Comparison of ENCODE assay signal across 10 cellular contexts in the genomic region with DNA sequence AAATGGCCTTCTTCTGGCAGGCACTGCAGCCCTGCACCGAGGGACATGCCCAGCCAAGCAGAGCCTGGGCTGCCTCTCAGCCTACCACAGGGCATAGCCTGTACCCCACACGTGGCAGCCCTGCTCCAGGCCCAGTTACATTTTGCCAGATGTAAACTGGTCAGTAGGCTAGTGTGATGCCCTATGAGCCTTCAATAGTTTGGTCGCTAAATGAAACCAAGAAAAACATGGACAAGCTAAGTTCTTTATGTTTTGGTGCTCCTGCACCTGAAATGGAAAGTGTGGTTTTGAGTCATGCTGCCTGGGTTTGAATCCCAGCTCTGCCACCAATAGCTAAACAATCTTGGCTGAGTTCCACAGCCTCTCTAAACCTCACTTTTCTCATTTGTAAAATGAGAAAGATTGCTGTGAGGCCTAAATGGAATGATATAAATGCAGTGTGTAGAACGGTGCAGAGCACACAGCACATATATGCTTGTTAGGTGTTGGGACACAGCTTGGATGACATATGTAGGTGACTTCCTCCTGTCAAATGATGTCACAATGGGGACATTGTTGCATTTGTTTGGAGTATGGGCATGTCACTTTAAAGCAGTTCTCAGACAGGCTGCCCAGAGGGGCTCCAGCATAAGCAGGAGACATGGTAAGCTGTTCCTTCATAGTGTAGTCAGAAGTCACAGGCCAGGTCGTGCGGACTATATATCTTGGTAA. TPM values are rescaled to one million over a fixed set of nuclear protein-coding genes. Genes with fewer than 3 reads are reported as not detected.
DNase-seq lines count a peak whose midpoint lies in the region; ATAC-seq and TF ChIP-seq lines count a peak whose summit lies in the region.
"Had no signal": no experiment of that assay in that cellular context is flagged by ENCODE, and none has a peak within 500 bp of the region (broad histone marks: within the 10 kb centered on the region; RNA-seq: fewer than 3 reads in every experiment).

No MANE protein-coding gene starts in this region.

- no peaks in the 10 kb centered on the region for H3K9me3 ChIP-seq in right lobe of liver
- no peaks in the 10 kb centered on the region for H3K9me3 ChIP-seq in tibial artery

- peak; percentile 13 to 21 for DNase-seq in activated T-cell treated with anti-CD3 and anti-CD28 coated beads, Interleukin-2, amount 50 U/mL, for 72 hours
- DNase-seq in activated T-cell treated with anti-CD3 and anti-CD28 coated beads, Interleukin-2, amount 50 U/mL, for 1 hour: no peak
- DNase-seq in right lobe of liver: no peak
- no peak for DNase-seq in tibial artery
- DNase-seq in SK-N-DZ (ENCODE audit: low spot score): no peak
- DNase-seq: AML-193, NCI-H1436 treated with DMSO at 0.1 percent for 48 hours had no signal

- H3K4me3 ChIP-seq in right lobe of liver (no peak overlapping the region), tibial artery (no peak overlapping the region)

- H3K4me1 ChIP-seq in right lobe of liver: peaks cover 0 to 33% (median 12%) of the 10 kb centered on the region in 4 donors
- peaks cover 10 to 88% (median 56%) of the 10 kb centered on the region in 4 donors for H3K4me1 ChIP-seq in tibial artery

- peak overlapping the region; percentile 50 for H3K27ac Mint-ChIP-seq in activated T-cell treated with anti-CD3 and anti-CD28 coated beads, Interleukin-2, amount 50 U/mL, for 72 hours
- H3K27ac Mint-ChIP-seq in brain: peak overlapping the region in 3 of 5 experiments; percentile 44 to 93 (median 92)

- no peak overlapping the region for H3K4me3 Mint-ChIP-seq in activated T-cell treated with anti-CD3 and anti-CD28 coated beads, Interleukin-2, amount 50 U/mL, for 72 hours
- H3K4me3 Mint-ChIP-seq in brain: no peak overlapping the region

- peaks cover 35% of the 10 kb centered on the region for H3K4me1 Mint-ChIP-seq in activated T-cell treated with anti-CD3 and anti-CD28 coated beads, Interleukin-2, amount 50 U/mL, for 72 hours (ENCODE audit: low read depth)
- H3K4me1 Mint-ChIP-seq in brain: peaks cover 23% of the 10 kb centered on the region

- H3K9me3 Mint-ChIP-seq in activated T-cell treated with anti-CD3 and anti-CD28 coated beads, Interleukin-2, amount 50 U/mL, for 72 hours: no peaks in the 10 kb centered on the region
- no peaks in the 10 kb centered on the region for H3K9me3 Mint-ChIP-seq in brain

- peaks cover 4 to 10% of the 10 kb centered on the region in 2 donors for H3K36me3 Mint-ChIP-seq in activated T-cell treated with anti-CD3 and anti-CD28 coated beads, Interleukin-2, amount 50 U/mL, for 72 hours (ENCODE audit: insufficient read depth in 2 of 2)
- H3K36me3 Mint-ChIP-seq in brain: peaks cover 35% of the 10 kb centered on the region

- no peaks in the 10 kb centered on the region for H3K27me3 Mint-ChIP-seq in activated T-cell treated with anti-CD3 and anti-CD28 coated beads, Interleukin-2, amount 50 U/mL, for 72 hours (ENCODE audit: low read depth)
- H3K27me3 Mint-ChIP-seq in brain: peaks cover 3% of the 10 kb centered on the region

- H3K27me3 ChIP-seq in right lobe of liver: no peaks in the 10 kb centered on the region
- H3K27me3 ChIP-seq in tibial artery: no peaks in the 10 kb centered on the region

- H3K36me3 ChIP-seq in right lobe of liver: no peaks in the 10 kb centered on the region
- H3K36me3 ChIP-seq in tibial artery: peaks cover 0 to 15% (median 10%) of the 10 kb centered on the region in 3 donors

- peak overlapping the region; percentile 60 to 67 (median 66) for H3K27ac ChIP-seq in right lobe of liver
- peak overlapping the region; percentile 84 to 85 for H3K27ac ChIP-seq in tibial artery

- intact Hi-C loops in right lobe of liver (cut with DNase I) (no loop called here), tibial artery (cut with DNase I; ENCODE audit: low total_unique reads) (no loop called here)

- ATAC-seq in activated T-cell treated with anti-CD3 and anti-CD28 coated beads, Interleukin-2, amount 50 U/mL, for 72 hours (replicated peaks in 1 of 2): peak; percentile 62 to 71
- ATAC-seq in right lobe of liver (peak in 1 of 4 donors; percentile 5), HG03135 (IDR thresholded peaks at IDR 0.05; ENCODE audit: unreplicated experiment) (no peak), GM18519 (IDR thresholded peaks at IDR 0.05; ENCODE audit: low FRiP score, unreplicated experiment) (no peak)

- TF ChIP-seq CTCF in brain (conservative IDR thresholded peaks at IDR 0.05) (no peak), right lobe of liver (IDR thresholded peaks at IDR 0.05) (no peak), tibial artery (IDR thresholded peaks at IDR 0.05) (no peak)

- no peak for TF ChIP-seq POLR2A in right lobe of liver (IDR thresholded peaks at IDR 0.05)

- 75% methylated on average over 2 of the region's 6 CpGs for WGBS in right lobe of liver (ENCODE audit: insufficient coverage, low coverage, low lambda C conversion rate, missing lambda C conversion rate)

RNA-seq across cellular contexts. Expression of a gene that starts 57.4 kb away (rescaled TPM):
- 10 to 100 TPM; 50.7 to 82.9 TPM for total RNA-seq in activated T-cell treated with anti-CD3 and anti-CD28 coated beads, Interleukin-2, amount 50 U/mL, for 72 hours
- 6.0 TPM for polyA plus RNA-seq in brain (ENCODE audit: insufficient read depth, low read depth, low replicate concordance)
- total RNA-seq in right lobe of liver: 10 to 100 TPM; 29.4 to 75.2 (median 36.6) TPM
- polyA plus RNA-seq in SK-N-DZ (2014; cell fraction: cytosol; rRNA removed): 4.7 and 8.1 TPM in 2 replicates
- 4.0 and 4.3 TPM in 2 replicates for polyA plus RNA-seq in SK-N-DZ (2014; cell fraction: nucleus; rRNA removed)

Comparison
In these comparisons a context has a peak if more than half of its experiments do, and no peak if none do; other contexts are left out.
1. DNase-seq: peak in activated T-cell treated with anti-CD3 and anti-CD28 coated beads, Interleukin-2, amount 50 U/mL, for 72 hours (2 of 2); none in activated T-cell treated with anti-CD3 and anti-CD28 coated beads, Interleukin-2, amount 50 U/mL, for 1 hour (single experiment), right lobe of liver (0 of 3), tibial artery (0 of 2) and SK-N-DZ (single experiment).
2. ATAC-seq: peak in activated T-cell treated with anti-CD3 and anti-CD28 coated beads, Interleukin-2, amount 50 U/mL, for 72 hours (2 of 2); none in HG03135 (single experiment) and GM18519 (single experiment).